ENCODE assay signal across 8 cellular contexts in genomic region chr13:79392882-79393563, GRCh38. TPM values are rescaled to one million over a fixed set of nuclear protein-coding genes. Genes with fewer than 3 reads are reported as not detected.
DNase-seq lines count a peak whose midpoint lies in the region; ATAC-seq and TF ChIP-seq lines count a peak whose summit lies in the region.

No MANE protein-coding gene starts in this region.

- ATAC-seq in GM19035 (IDR thresholded peaks at IDR 0.05; ENCODE audit: unreplicated experiment) (peak; percentile 38), HG03571 (IDR thresholded peaks at IDR 0.05; ENCODE audit: unreplicated experiment) (peak; percentile 37), body of pancreas (no peak)

- no peak overlapping the region for H3K27ac ChIP-seq in body of pancreas

- BruUV-seq in Caco-2 (replicated peaks; lab: Mats Ljungman, UMichigan): no TSS peak

- H3K4me3 Mint-ChIP-seq in Caco-2 (ENCODE audit: unreplicated experiment): peak overlapping the region; percentile 50
- peak overlapping the region; percentile 35 for H3K4me3 Mint-ChIP-seq in activated CD4-positive, alpha-beta memory T cell treated with anti-CD3 and anti-CD28 coated beads, Interleukin-2, amount 10 ng/mL, durations not matched to agents 7 days and 5 days

- H3K9me3 Mint-ChIP-seq in Caco-2 (ENCODE audit: unreplicated experiment): peaks cover 13% of the 10 kb centered on the region
- H3K9me3 Mint-ChIP-seq in activated CD4-positive, alpha-beta memory T cell treated with anti-CD3 and anti-CD28 coated beads, Interleukin-2, amount 10 ng/mL, durations not matched to agents 7 days and 5 days: peaks cover 6% of the 10 kb centered on the region

- H3K36me3 ChIP-seq in Caco-2 (ENCODE audit: control insufficient read depth, insufficient read depth, low read length): peaks cover 1% of the 10 kb centered on the region; the same call in 1 of the 2 replicates
- no peaks in the 10 kb centered on the region for H3K36me3 ChIP-seq in body of pancreas (replicated peaks in 1 of 2; ENCODE audit: insufficient read depth in 1 of 2, low read depth in 2 of 2)

- CTCF ChIA-PET in Caco-2 (lab: Charles Lee): interaction anchor here (0.6 kb wide), 1 partner anchor 48 kb away, joined by 3 read pairs; no protein-coding TSS in a partner anchor
- CTCF ChIA-PET in activated CD4-positive, alpha-beta memory T cell treated with anti-CD3 and anti-CD28 coated beads, Interleukin-2, amount 10 ng/mL, durations not matched to agents 7 days and 5 days (lab: Charles Lee): interaction anchor here (1.2 to 2.8 kb wide), 6 partner anchors 9 to 90 kb away, joined by 4 to 29 read pairs (median 7); partner anchors contain the start of gene NDFIP2

- 79 to 83% methylated on average over 6 of the region's 6 CpGs for WGBS in body of pancreas, 2 donors

- H3K27me3 Mint-ChIP-seq in Caco-2 (ENCODE audit: insufficient read depth, unreplicated experiment): no peaks in the 10 kb centered on the region
- H3K27me3 Mint-ChIP-seq in activated CD4-positive, alpha-beta memory T cell treated with anti-CD3 and anti-CD28 coated beads, Interleukin-2, amount 10 ng/mL, durations not matched to agents 7 days and 5 days: no peaks in the 10 kb centered on the region

- peak overlapping the region; percentile 28 for H3K27ac Mint-ChIP-seq in Caco-2 (ENCODE audit: unreplicated experiment)
- H3K27ac Mint-ChIP-seq in activated CD4-positive, alpha-beta memory T cell treated with anti-CD3 and anti-CD28 coated beads, Interleukin-2, amount 10 ng/mL, durations not matched to agents 7 days and 5 days: peak overlapping the region; percentile 50

- POLR2A ChIA-PET in Caco-2 (lab: Charles Lee): no interaction called here
- POLR2A ChIA-PET in activated CD4-positive, alpha-beta memory T cell treated with anti-CD3 and anti-CD28 coated beads, Interleukin-2, amount 10 ng/mL, durations not matched to agents 7 days and 5 days (lab: Charles Lee): interaction anchor here (1.0 to 5.0 kb wide), 4 partner anchors 11 to 88 kb away, joined by 3 to 55 read pairs (median 4); partner anchors contain the start of genes NDFIP2 and RBM26

- peaks cover 24% of the 10 kb centered on the region for H3K4me1 Mint-ChIP-seq in Caco-2 (ENCODE audit: low read depth, unreplicated experiment)
- H3K4me1 Mint-ChIP-seq in activated CD4-positive, alpha-beta memory T cell treated with anti-CD3 and anti-CD28 coated beads, Interleukin-2, amount 10 ng/mL, durations not matched to agents 7 days and 5 days: peaks cover 46% of the 10 kb centered on the region

- H3K4me1 ChIP-seq in Caco-2 (peaks cover 27% of the 10 kb centered on the region), body of pancreas (peaks cover 28% of the 10 kb centered on the region)

- TF ChIP-seq POLR2A in body of pancreas (IDR thresholded peaks at IDR 0.05): no peak

- intact Hi-C loops in Caco-2 (cut with micrococcal nuclease; ENCODE audit: unreplicated experiment) (loop anchor here (5.0 kb wide), 1 partner anchor 46 kb away; no protein-coding TSS in a partner anchor), body of pancreas (cut with DNase I) (no loop called here)

- H3K9me3 ChIP-seq in Caco-2 (peaks cover 15% of the 10 kb centered on the region), body of pancreas (no peaks in the 10 kb centered on the region)

- H3K4me3 ChIP-seq in Caco-2 (ENCODE audit: low read depth, low read length) (no peak overlapping the region), body of pancreas (no peak overlapping the region)

- DNase-seq in Caco-2 (no peak), myocyte (ENCODE audit: low read depth) (peak; percentile 52), iPS-NIHi7 (ENCODE audit: extremely low spot score) (no peak), body of pancreas (no peak), NCI-H1092 (lab: John Stamatoyannopoulos, UW) (no peak)
- DNase-seq in activated CD4-positive, alpha-beta memory T cell treated with anti-CD3 and anti-CD28 coated beads, Interleukin-2, amount 10 ng/mL, durations not matched to agents 7 days and 5 days: peak; percentile 34

- peaks cover 48% of the 10 kb centered on the region for H3K36me3 Mint-ChIP-seq in Caco-2 (ENCODE audit: insufficient read depth, unreplicated experiment)
- peaks cover 35% of the 10 kb centered on the region for H3K36me3 Mint-ChIP-seq in activated CD4-positive, alpha-beta memory T cell treated with anti-CD3 and anti-CD28 coated beads, Interleukin-2, amount 10 ng/mL, durations not matched to agents 7 days and 5 days (ENCODE audit: low read depth)

- TF ChIP-seq CTCF in Caco-2 (IDR thresholded peaks at IDR 0.05; ENCODE audit: insufficient read depth in 1 of 2, low read depth in 1 of 2, low read length in 1 of 2, severe bottlenecking in 1 of 2, unreplicated experiment in 1 of 2): no peak
- no peak for TF ChIP-seq CTCF in body of pancreas (IDR thresholded peaks at IDR 0.05)

- H3K27me3 ChIP-seq in Caco-2 (replicated peaks; ENCODE audit: control insufficient read depth, insufficient read depth, low read length) (no peaks in the 10 kb centered on the region), body of pancreas (no peaks in the 10 kb centered on the region)

RNA-seq across cellular contexts. Expression of gene RBM26, which starts 13.0 kb away (rescaled TPM):
- total RNA-seq in Caco-2 (2022) (57.4 and 60.4 TPM in 2 replicates), myocyte (40.7 and 43.2 TPM in 2 replicates), body of pancreas (10 to 100 TPM; 32.3 to 38.1 TPM)
- 10 to 100 TPM; 51.1 to 52.0 TPM for total RNA-seq in activated CD4-positive, alpha-beta memory T cell treated with anti-CD3 and anti-CD28 coated beads, Interleukin-2, amount 10 ng/mL, durations not matched to agents 7 days and 5 days
- 14.2 TPM for polyA plus RNA-seq in myocyte (2012)

Comparison
In these comparisons a context has a peak if more than half of its experiments do, and no peak if none do; other contexts are left out.
1. DNase-seq: peak in activated CD4-positive, alpha-beta memory T cell treated with anti-CD3 and anti-CD28 coated beads, Interleukin-2, amount 10 ng/mL, durations not matched to agents 7 days and 5 days (single experiment) and myocyte (single experiment); none in Caco-2 (0 of 2), iPS-NIHi7 (single experiment), body of pancreas (0 of 4) and NCI-H1092 (single experiment).